ENCODE assay signal across 13 cellular contexts in the genomic region with DNA sequence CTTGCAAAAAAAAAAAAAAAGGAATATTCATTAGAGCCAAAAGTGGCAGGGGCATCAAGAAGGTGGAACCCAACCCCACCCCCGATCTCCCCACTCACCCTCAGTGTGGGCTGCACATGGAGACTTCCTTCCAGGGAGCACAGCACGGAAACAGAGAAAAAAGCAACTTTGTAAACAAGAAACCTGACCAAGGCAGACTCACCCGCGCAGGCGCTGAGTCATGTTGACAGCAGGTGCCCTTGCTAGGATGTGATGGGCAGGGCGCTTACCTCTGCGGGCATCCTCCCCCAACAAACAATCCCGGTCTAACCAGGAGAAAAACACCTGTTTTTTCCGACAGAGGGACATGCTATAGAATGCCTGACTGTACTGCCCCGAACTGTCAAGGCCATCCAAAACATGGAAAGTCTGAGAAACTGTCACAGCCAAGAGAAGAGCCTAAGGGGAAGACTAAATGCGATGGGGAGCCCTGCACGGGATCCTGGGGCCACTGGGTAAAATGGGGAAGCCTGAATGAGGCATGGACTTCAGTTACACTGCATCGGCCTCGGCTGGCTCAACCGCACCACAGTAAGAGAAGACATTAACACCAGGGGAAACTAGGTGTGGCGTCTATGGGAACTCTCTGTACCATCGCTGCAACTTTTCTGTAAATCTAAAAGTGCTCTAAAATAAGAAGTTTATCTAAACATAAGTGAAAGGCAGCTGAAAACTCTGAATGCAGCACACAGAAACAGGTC.
DNase-seq lines count a peak whose midpoint lies in the region; ATAC-seq and TF ChIP-seq lines count a peak whose summit lies in the region.
"Had no signal": no experiment of that assay in that cellular context is flagged by ENCODE, and none has a peak within 500 bp of the region (broad histone marks: within the 10 kb centered on the region; RNA-seq: fewer than 3 reads in every experiment).

No MANE protein-coding gene starts in this region.

- TF ChIP-seq EP300 in sigmoid colon (IDR thresholded peaks at IDR 0.05) = no peak

- H3K27me3 Mint-ChIP-seq in activated naive CD4-positive, alpha-beta T cell treated with anti-CD3 and anti-CD28 coated beads for 36 hours (ENCODE audit: low read depth) = peaks cover 30% of the 10 kb centered on the region
- peaks cover 47% of the 10 kb centered on the region for H3K27me3 Mint-ChIP-seq in activated CD4-positive, alpha-beta memory T cell treated with anti-CD3 and anti-CD28 coated beads, Interleukin-2, amount 10 ng/mL, durations not matched to agents 7 days and 5 days

- TF ChIP-seq POLR2A in sigmoid colon (IDR thresholded peaks at IDR 0.05) = no peak

- H3K4me1 ChIP-seq in sigmoid colon (peaks cover 0 to 8% (median 1%) of the 10 kb centered on the region in 4 donors), hepatocyte (ENCODE audit: insufficient read depth) (no peaks in the 10 kb centered on the region)

- no peaks in the 10 kb centered on the region for H3K9me3 Mint-ChIP-seq in activated naive CD4-positive, alpha-beta T cell treated with anti-CD3 and anti-CD28 coated beads for 36 hours
- no peaks in the 10 kb centered on the region for H3K9me3 Mint-ChIP-seq in activated CD4-positive, alpha-beta memory T cell treated with anti-CD3 and anti-CD28 coated beads, Interleukin-2, amount 10 ng/mL, durations not matched to agents 7 days and 5 days
- H3K9me3 Mint-ChIP-seq: central memory CD8-positive, alpha-beta T cell; T-helper 1 cell treated with Interleukin-12 subunit alpha and Interleukin-12 subunit beta and Interleukin-4 antibody, amounts not matched to agents 30 μg/mL and 1 μg/mL, for 36 hours had no signal

- peaks cover 6% of the 10 kb centered on the region for H3K4me1 Mint-ChIP-seq in activated naive CD4-positive, alpha-beta T cell treated with anti-CD3 and anti-CD28 coated beads for 36 hours (ENCODE audit: low read depth)
- peaks cover 11% of the 10 kb centered on the region for H3K4me1 Mint-ChIP-seq in activated CD4-positive, alpha-beta memory T cell treated with anti-CD3 and anti-CD28 coated beads, Interleukin-2, amount 10 ng/mL, durations not matched to agents 7 days and 5 days
- H3K4me1 Mint-ChIP-seq: central memory CD8-positive, alpha-beta T cell had no signal

- peak; percentile 43 for DNase-seq in activated naive CD4-positive, alpha-beta T cell treated with anti-CD3 and anti-CD28 coated beads for 36 hours
- DNase-seq in activated naive CD4-positive, alpha-beta T cell (lab: John Stamatoyannopoulos, UW) = no peak
- DNase-seq in NCI-H146 treated with DMSO at 0.1 percent for 48 hours (lab: John Stamatoyannopoulos, UW; ENCODE audit: unreplicated experiment) (peak; percentile 56), sigmoid colon (peak; percentile 19), Ammon's horn (ENCODE audit: low spot score) (no peak), hepatocyte (ENCODE audit: low spot score) (no peak)
- DNase-seq in activated CD4-positive, alpha-beta memory T cell treated with anti-CD3 and anti-CD28 coated beads, Interleukin-2, amount 10 ng/mL, durations not matched to agents 7 days and 5 days = peak; percentile 49
- DNase-seq: left colon; stimulated activated naive CD4-positive, alpha-beta T cell treated with Interleukin-2 at 50 U/mL for 16 hours had no signal

- H4K20me1 ChIP-seq in hepatocyte (ENCODE audit: insufficient read depth, poor library complexity, severe bottlenecking) = no peaks in the 10 kb centered on the region

- H3K79me2 ChIP-seq in hepatocyte = no peaks in the 10 kb centered on the region

- H2AFZ ChIP-seq in hepatocyte = no peak overlapping the region

- H3K4me2 ChIP-seq in hepatocyte = no peak overlapping the region

- TF ChIP-seq CTCF in sigmoid colon (IDR thresholded peaks at IDR 0.05) (no peak), hepatocyte (IDR thresholded peaks at IDR 0.05; ENCODE audit: poor library complexity) (no peak)

- 32 to 37% methylated on average over 17 of the region's 17 CpGs for WGBS in sigmoid colon, 2 donors
- WGBS in hepatocyte (ENCODE audit: low lambda C conversion rate, missing lambda C conversion rate) = 58% methylated on average over 17 of the region's 17 CpGs

- no peak for ATAC-seq in HG02852 (IDR thresholded peaks at IDR 0.05; ENCODE audit: unreplicated experiment)
- ATAC-seq: left colon had no signal

- POLR2A ChIA-PET in activated CD4-positive, alpha-beta memory T cell treated with anti-CD3 and anti-CD28 coated beads, Interleukin-2, amount 10 ng/mL, durations not matched to agents 7 days and 5 days (lab: Charles Lee) = no interaction called here

- H3K27ac ChIP-seq in sigmoid colon (no peak overlapping the region), hepatocyte (no peak overlapping the region)

- CTCF ChIA-PET in activated naive CD4-positive, alpha-beta T cell treated with anti-CD3 and anti-CD28 coated beads for 36 hours (lab: Charles Lee) = no interaction called here
- CTCF ChIA-PET in activated CD4-positive, alpha-beta memory T cell treated with anti-CD3 and anti-CD28 coated beads, Interleukin-2, amount 10 ng/mL, durations not matched to agents 7 days and 5 days (lab: Charles Lee) = no interaction called here

- H3K27ac Mint-ChIP-seq in activated naive CD4-positive, alpha-beta T cell treated with anti-CD3 and anti-CD28 coated beads for 36 hours = no peak overlapping the region
- no peak overlapping the region for H3K27ac Mint-ChIP-seq in activated CD4-positive, alpha-beta memory T cell treated with anti-CD3 and anti-CD28 coated beads, Interleukin-2, amount 10 ng/mL, durations not matched to agents 7 days and 5 days
- H3K27ac Mint-ChIP-seq: T-helper 1 cell treated with Interleukin-12 subunit alpha and Interleukin-12 subunit beta and Interleukin-4 antibody, amounts not matched to agents 30 μg/mL and 1 μg/mL, for 36 hours had no signal

- H3K4me3 Mint-ChIP-seq in activated naive CD4-positive, alpha-beta T cell treated with anti-CD3 and anti-CD28 coated beads for 36 hours = no peak overlapping the region
- no peak overlapping the region for H3K4me3 Mint-ChIP-seq in activated CD4-positive, alpha-beta memory T cell treated with anti-CD3 and anti-CD28 coated beads, Interleukin-2, amount 10 ng/mL, durations not matched to agents 7 days and 5 days
- H3K4me3 Mint-ChIP-seq: CD4-positive, CD25-positive, alpha-beta regulatory T cell; central memory CD8-positive, alpha-beta T cell; T-helper 1 cell treated with Interleukin-12 subunit alpha and Interleukin-12 subunit beta and Interleukin-4 antibody, amounts not matched to agents 30 μg/mL and 1 μg/mL, for 36 hours had no signal

- no peaks in the 10 kb centered on the region for H3K36me3 Mint-ChIP-seq in activated naive CD4-positive, alpha-beta T cell treated with anti-CD3 and anti-CD28 coated beads for 36 hours (ENCODE audit: low read depth)
- no peaks in the 10 kb centered on the region for H3K36me3 Mint-ChIP-seq in activated CD4-positive, alpha-beta memory T cell treated with anti-CD3 and anti-CD28 coated beads, Interleukin-2, amount 10 ng/mL, durations not matched to agents 7 days and 5 days (ENCODE audit: low read depth)

- no peak overlapping the region for H3K4me3 ChIP-seq in sigmoid colon
- no peak overlapping the region for H3K4me3 ChIP-seq in hepatocyte

- H3K9me2 ChIP-seq in hepatocyte (replicated peaks; ENCODE audit: insufficient read depth) = no peaks in the 10 kb centered on the region

- intact Hi-C loops in activated naive CD4-positive, alpha-beta T cell treated with anti-CD3 and anti-CD28 coated beads for 36 hours (cut with micrococcal nuclease) = no loop called here
- intact Hi-C loops in sigmoid colon (cut with DNase I) = no loop called here

- H3K27me3 ChIP-seq in sigmoid colon (peaks cover 13 to 53% (median 22%) of the 10 kb centered on the region in 3 donors), hepatocyte (peaks cover 18% of the 10 kb centered on the region)

- H3K36me3 ChIP-seq in sigmoid colon (no peaks in the 10 kb centered on the region), hepatocyte (replicated peaks; ENCODE audit: insufficient read depth, low read depth) (no peaks in the 10 kb centered on the region)

- H3K9me3 ChIP-seq in sigmoid colon (peaks cover 0 to 3% (median 0%) of the 10 kb centered on the region in 4 donors), hepatocyte (ENCODE audit: low read depth) (no peaks in the 10 kb centered on the region)

Comparison
In these comparisons a context has a peak if more than half of its experiments do, and no peak if none do; other contexts are left out.
1. DNase-seq: peak in activated naive CD4-positive, alpha-beta T cell treated with anti-CD3 and anti-CD28 coated beads for 36 hours (single experiment), NCI-H146 treated with DMSO at 0.1 percent for 48 hours (single experiment), activated CD4-positive, alpha-beta memory T cell treated with anti-CD3 and anti-CD28 coated beads, Interleukin-2, amount 10 ng/mL, durations not matched to agents 7 days and 5 days (single experiment) and sigmoid colon (single experiment); none in activated naive CD4-positive, alpha-beta T cell (0 of 4), Ammon's horn (single experiment) and hepatocyte (single experiment).